ENCODE assay signal across 9 cellular contexts in the genomic region with DNA sequence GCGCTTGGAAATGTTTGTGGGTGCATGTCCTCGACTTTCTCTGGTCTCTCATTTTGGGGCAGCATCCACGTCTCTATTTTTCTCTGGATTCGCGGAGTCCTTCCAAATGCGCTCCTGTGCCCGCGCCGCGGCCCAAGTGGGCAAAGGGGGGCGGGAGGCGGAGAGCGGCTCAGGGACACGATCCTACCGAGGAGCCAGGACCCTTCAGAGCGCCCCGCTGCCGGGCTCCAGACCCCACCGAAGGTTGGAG. TPM values are rescaled to one million over a fixed set of nuclear protein-coding genes. Genes with fewer than 3 reads are reported as not detected.
A peak's percentile ranks its signal among the peaks of the same experiment; 100 is the strongest.
DNase-seq lines count a peak whose midpoint lies in the region; ATAC-seq, FAIRE-seq and TF ChIP-seq lines count a peak whose summit lies in the region.
"Had no signal": no experiment of that assay in that cellular context is flagged by ENCODE, and none has a peak within 500 bp of the region (broad histone marks: within the 10 kb centered on the region; RNA-seq: fewer than 3 reads in every experiment).

No MANE protein-coding gene starts in this region.

- no peak for TF ChIP-seq EP300 in neural cell (conservative IDR thresholded peaks at IDR 0.05; ENCODE audit: poor library complexity, severe bottlenecking)

- H3K4me2 ChIP-seq in endothelial cell of umbilical vein (ENCODE audit: insufficient read depth, low read length) (peak overlapping the region; percentile 82), neural cell (ENCODE audit: low read length) (peak overlapping the region; percentile 19)

- H3K27ac ChIP-seq in SJCRH30 (no peak overlapping the region), endothelial cell of umbilical vein (ENCODE audit: insufficient read depth, low read depth, low read length) (peak overlapping the region; percentile 81), neural cell (ENCODE audit: low read length) (no peak overlapping the region)

- no peak for TF ChIP-seq RAD21 in neural cell (conservative IDR thresholded peaks at IDR 0.05)

- TF ChIP-seq CTCF in AG10803 (conservative IDR thresholded peaks at IDR 0.05; ENCODE audit: low read length) = no peak
- TF ChIP-seq CTCF in endothelial cell of umbilical vein (IDR thresholded peaks at IDR 0.05; ENCODE audit: extremely low read depth in 1 of 2, insufficient read depth in 1 of 2, low read depth in 1 of 2, low read length in 2 of 2) = no peak
- no peak for TF ChIP-seq CTCF in neural cell (IDR thresholded peaks at IDR 0.05; ENCODE audit: poor library complexity, severe bottlenecking)

- H3K4me1 ChIP-seq in SJCRH30 = no peaks in the 10 kb centered on the region
- H3K4me1 ChIP-seq in endothelial cell of umbilical vein (ENCODE audit: control insufficient read depth, extremely low read depth, insufficient read depth, low read length) = peaks cover 31% of the 10 kb centered on the region

- dilution Hi-C loops in endothelial cell of umbilical vein (cut with MboI; ENCODE audit: extremely low pct_ligation_motif_present, low sequenced_read_pairs) = no loop called here

- H3K9me1 ChIP-seq in endothelial cell of umbilical vein (replicated peaks; ENCODE audit: control insufficient read depth, extremely low read depth, insufficient read depth, low read length) = no peaks in the 10 kb centered on the region

- H3F3A ChIP-seq in neural cell (ENCODE audit: insufficient read depth, low read length, poor library complexity, severe bottlenecking) = no peaks in the 10 kb centered on the region

- CTCF ChIA-PET in endothelial cell of umbilical vein (lab: Charles Lee) = interaction anchor here (1.3 to 4.7 kb wide), 4 partner anchors 68 to 268 kb away, joined by 6 to 44 read pairs (median 9); no protein-coding TSS in a partner anchor

- POLR2A ChIA-PET in endothelial cell of umbilical vein (lab: Charles Lee) = interaction anchor here (1.4 to 1.8 kb wide), 5 partner anchors 25 to 73 kb away, joined by 4 to 10 read pairs (median 9); no protein-coding TSS in a partner anchor

- H3K79me2 ChIP-seq in endothelial cell of umbilical vein (ENCODE audit: control insufficient read depth, insufficient read depth, low read length) = peaks cover 56% of the 10 kb centered on the region
- no peaks in the 10 kb centered on the region for H3K79me2 ChIP-seq in neural cell (replicated peaks; ENCODE audit: insufficient read depth, low read length)

- H3K36me3 ChIP-seq in SJCRH30 = no peaks in the 10 kb centered on the region
- no peaks in the 10 kb centered on the region for H3K36me3 ChIP-seq in endothelial cell of umbilical vein (ENCODE audit: control insufficient read depth in 2 of 2, extremely low read depth in 1 of 2, insufficient read depth in 2 of 2, low read length in 2 of 2)
- H3K36me3 ChIP-seq in neural cell (ENCODE audit: insufficient read depth, low read length) = no peaks in the 10 kb centered on the region

- ATAC-seq in GM21528 (IDR thresholded peaks at IDR 0.05; ENCODE audit: low FRiP score, unreplicated experiment) = no peak

- intact Hi-C loops in endothelial cell of umbilical vein (cut with micrococcal nuclease) = loop anchor here (1.0 to 5.0 kb wide), 3 partner anchors 121 to 287 kb away; no protein-coding TSS in a partner anchor

- H3K9me2 ChIP-seq in neural cell (ENCODE audit: insufficient read depth, low read length) = no peaks in the 10 kb centered on the region

- H3K27me3 ChIP-seq in SJCRH30 (no peaks in the 10 kb centered on the region), endothelial cell of umbilical vein (ENCODE audit: control insufficient read depth in 2 of 2, insufficient read depth in 2 of 2, low read length in 2 of 2) (no peaks in the 10 kb centered on the region), neural cell (ENCODE audit: insufficient read depth, low read depth, low read length) (peaks cover 83% of the 10 kb centered on the region)

- H2AFZ ChIP-seq in endothelial cell of umbilical vein (ENCODE audit: low read depth, low read length) (peak overlapping the region; percentile 7), neural cell (ENCODE audit: low read depth, low read length) (no peak overlapping the region)

- DNase-seq in AG10803 (ENCODE audit: low read depth) (no peak), SJCRH30 (peak in 1 of 2 experiments; percentile 29), endothelial cell of umbilical vein (ENCODE audit: low read depth, low spot score) (no peak), NCI-H2029 (lab: John Stamatoyannopoulos, UW) (no peak), AG08396 (ENCODE audit: low spot score) (no peak)
- DNase-seq in activated CD4-positive, CD25-positive, alpha-beta regulatory T cell treated with anti-CD3 and anti-CD28 coated beads, Interleukin-2, amount 50 U/mL, for 72 hours = no peak
- DNase-seq: NCI-H524 treated with DMSO at 0.1 percent for 48 hours had no signal

- no peak for TF ChIP-seq POLR2A in endothelial cell of umbilical vein (IDR thresholded peaks at IDR 0.05; ENCODE audit: low read depth, low read length)

- H3K4me3 ChIP-seq in AG10803 (ENCODE audit: low read length) (peak overlapping the region; percentile 94), SJCRH30 (peak overlapping the region; percentile 62), endothelial cell of umbilical vein (replicated peaks in 1 of 3; ENCODE audit: insufficient read depth in 1 of 3, low read depth in 1 of 3, low read length in 3 of 3) (peak overlapping the region; percentile 64 to 86 (median 66)), neural cell (ENCODE audit: low read length) (peak overlapping the region; percentile 67)

- H3K9me3 ChIP-seq in SJCRH30 (replicated peaks) = no peaks in the 10 kb centered on the region
- H3K9me3 ChIP-seq in endothelial cell of umbilical vein (replicated peaks; ENCODE audit: control insufficient read depth, insufficient read depth, low read length) = no peaks in the 10 kb centered on the region
- H3K9me3 ChIP-seq in neural cell (ENCODE audit: low read length) = no peaks in the 10 kb centered on the region

- BruUV-seq in endothelial cell of umbilical vein (replicated peaks; lab: Mats Ljungman, UMichigan) = TSS peak; percentile 7

- peak overlapping the region; percentile 96 for H3K9ac ChIP-seq in endothelial cell of umbilical vein (replicated peaks; ENCODE audit: extremely low read depth, insufficient read depth, low read length)
- H3K9ac ChIP-seq in neural cell (ENCODE audit: low read length) = no peak overlapping the region

- H4K20me1 ChIP-seq in endothelial cell of umbilical vein (replicated peaks; ENCODE audit: control insufficient read depth, extremely low read depth, insufficient read depth, low read length) (peaks cover 4% of the 10 kb centered on the region), neural cell (ENCODE audit: insufficient read depth) (no peaks in the 10 kb centered on the region)

- no peak for FAIRE-seq in endothelial cell of umbilical vein (lab: Jason Lieb, UNC)

TF ChIP-seq in endothelial cell of umbilical vein, 7 proteins besides CTCF, POLR2A, EP300 and RAD21:
- TF ChIP-seq FOS (IDR thresholded peaks at IDR 0.05; ENCODE audit: borderline replicate concordance, insufficient read depth, low read length) (no peak), JUN (IDR thresholded peaks at IDR 0.05; ENCODE audit: borderline replicate concordance, insufficient read depth, insufficient read length, low read depth) (no peak), MYC (IDR thresholded peaks at IDR 0.05; ENCODE audit: low read depth, low read length) (no peak), GATA2 (IDR thresholded peaks at IDR 0.05; ENCODE audit: insufficient read depth, insufficient read length, low read depth, low read length) (no peak)

TF ChIP-seq in neural cell, 6 proteins besides CTCF, POLR2A, EP300 and RAD21:
- no peak for TF ChIP-seq TAF1 (IDR thresholded peaks at IDR 0.05; ENCODE audit: low read depth)
- no peak for TF ChIP-seq EZH2 (IDR thresholded peaks at IDR 0.05; ENCODE audit: borderline replicate concordance, insufficient read depth, low read length, poor library complexity, severe bottlenecking)
- no peak for TF ChIP-seq SMC3 (conservative IDR thresholded peaks at IDR 0.05; ENCODE audit: poor library complexity)
- TF ChIP-seq POLR2AphosphoS5 (IDR thresholded peaks at IDR 0.05) = no peak
- TF ChIP-seq MXI1 (conservative IDR thresholded peaks at IDR 0.05; ENCODE audit: poor library complexity, severe bottlenecking) = no peak
- TF ChIP-seq, protein P1, sequence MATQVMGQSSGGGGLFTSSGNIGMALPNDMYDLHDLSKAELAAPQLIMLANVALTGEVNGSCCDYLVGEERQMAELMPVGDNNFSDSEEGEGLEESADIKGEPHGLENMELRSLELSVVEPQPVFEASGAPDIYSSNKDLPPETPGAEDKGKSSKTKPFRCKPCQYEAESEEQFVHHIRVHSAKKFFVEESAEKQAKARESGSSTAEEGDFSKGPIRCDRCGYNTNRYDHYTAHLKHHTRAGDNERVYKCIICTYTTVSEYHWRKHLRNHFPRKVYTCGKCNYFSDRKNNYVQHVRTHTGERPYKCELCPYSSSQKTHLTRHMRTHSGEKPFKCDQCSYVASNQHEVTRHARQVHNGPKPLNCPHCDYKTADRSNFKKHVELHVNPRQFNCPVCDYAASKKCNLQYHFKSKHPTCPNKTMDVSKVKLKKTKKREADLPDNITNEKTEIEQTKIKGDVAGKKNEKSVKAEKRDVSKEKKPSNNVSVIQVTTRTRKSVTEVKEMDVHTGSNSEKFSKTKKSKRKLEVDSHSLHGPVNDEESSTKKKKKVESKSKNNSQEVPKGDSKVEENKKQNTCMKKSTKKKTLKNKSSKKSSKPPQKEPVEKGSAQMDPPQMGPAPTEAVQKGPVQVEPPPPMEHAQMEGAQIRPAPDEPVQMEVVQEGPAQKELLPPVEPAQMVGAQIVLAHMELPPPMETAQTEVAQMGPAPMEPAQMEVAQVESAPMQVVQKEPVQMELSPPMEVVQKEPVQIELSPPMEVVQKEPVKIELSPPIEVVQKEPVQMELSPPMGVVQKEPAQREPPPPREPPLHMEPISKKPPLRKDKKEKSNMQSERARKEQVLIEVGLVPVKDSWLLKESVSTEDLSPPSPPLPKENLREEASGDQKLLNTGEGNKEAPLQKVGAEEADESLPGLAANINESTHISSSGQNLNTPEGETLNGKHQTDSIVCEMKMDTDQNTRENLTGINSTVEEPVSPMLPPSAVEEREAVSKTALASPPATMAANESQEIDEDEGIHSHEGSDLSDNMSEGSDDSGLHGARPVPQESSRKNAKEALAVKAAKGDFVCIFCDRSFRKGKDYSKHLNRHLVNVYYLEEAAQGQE (IDR thresholded peaks at IDR 0.05; ENCODE audit: borderline replicate concordance) = no peak
TF ChIP-seq in neural cell: peak in this region for 0.

RNA-seq across cellular contexts. Expression of gene EPAS1, which starts 1.0 kb away (rescaled TPM):
- total RNA-seq in SJCRH30 (2014; rRNA removed; shearing (Covaris generic)) = 16.5 and 17.3 TPM in 2 replicates
- total RNA-seq in endothelial cell of umbilical vein = 374 and 397 TPM in 2 replicates
- polyA plus RNA-seq in endothelial cell of umbilical vein = 214 and 229 TPM in 2 replicates
- polyA plus RNA-seq in endothelial cell of umbilical vein (2011; cell fraction: cytosol; rRNA removed) = 316 and 329 TPM in 2 replicates
- polyA plus RNA-seq in endothelial cell of umbilical vein (2011; cell fraction: nucleus; rRNA removed) = 257 and 293 TPM in 2 replicates
- polyA plus RNA-seq in endothelial cell of umbilical vein (2012) = 294 and 311 TPM in 2 replicates
- polyA minus RNA-seq in endothelial cell of umbilical vein = 334 and 376 TPM in 2 replicates
- 84.9 TPM for polyA minus RNA-seq in endothelial cell of umbilical vein (2011; cell fraction: cytosol; rRNA and poly(A)+ RNA removed)
- polyA minus RNA-seq in endothelial cell of umbilical vein (2011; cell fraction: nucleus; rRNA and poly(A)+ RNA removed) = 192 and 214 TPM in 2 replicates
- not detected in 2 replicates for polyA plus RNA-seq in neural cell
- not detected in 2 replicates for polyA minus RNA-seq in neural cell

Comparison
In these comparisons a context has a peak if more than half of its experiments do, and no peak if none do; other contexts are left out.
1. RNA of gene EPAS1, which starts 1.0 kb away (total RNA-seq): 374 to 397 TPM in endothelial cell of umbilical vein; 16.5 to 17.3 TPM in SJCRH30; every median in the first group is over 10 times any median in the second.
2. Peak in every context shown above with its lines, with median percentiles within 50 percentile points of each other: H3K4me3 ChIP-seq.